8 cellular contexts compared by ENCODE assay signal in genomic region chr1:23341829-23342697, GRCh38. TPM values are rescaled to one million over a fixed set of nuclear protein-coding genes. Genes with fewer than 3 reads are reported as not detected.
DNase-seq lines count a peak whose midpoint lies in the region; ATAC-seq and TF ChIP-seq lines count a peak whose summit lies in the region.

No MANE protein-coding gene starts in this region.

- no peaks in the 10 kb centered on the region for H3K9me3 ChIP-seq in heart left ventricle
- no peaks in the 10 kb centered on the region for H3K9me3 ChIP-seq in upper lobe of right lung

- peak overlapping the region in 11 of 12 donors; percentile 73 to 95 (median 89) for H3K4me3 ChIP-seq in heart left ventricle
- H3K4me3 ChIP-seq in kidney epithelial cell (ENCODE audit: low read depth, low read length): peak overlapping the region; percentile 74
- peak overlapping the region; percentile 83 for H3K4me3 ChIP-seq in upper lobe of right lung

- no peak for ATAC-seq in heart left ventricle
- ATAC-seq in Right ventricle myocardium inferior: no peak
- ATAC-seq in activated naive CD4-positive, alpha-beta T cell treated with anti-CD3 and anti-CD28 coated beads, Interleukin-2, amount 50 U/mL, for 72 hours: no peak
- no peak for ATAC-seq in upper lobe of right lung
- ATAC-seq in HG02759 (IDR thresholded peaks at IDR 0.05; ENCODE audit: unreplicated experiment): no peak

- H3K36me3 ChIP-seq in heart left ventricle (peaks cover 0 to 15% (median 11%) of the 10 kb centered on the region in 9 donors), kidney epithelial cell (ENCODE audit: control insufficient read depth, insufficient read depth, low read length) (no peaks in the 10 kb centered on the region), upper lobe of right lung (peaks cover 9% of the 10 kb centered on the region)

- WGBS in heart left ventricle, 4 donors: 16 to 19% (median 17%) methylated on average over 10 of the region's 10 CpGs

- peak overlapping the region in 3 of 12 donors; percentile 1 to 99 (median 95) for H3K27ac ChIP-seq in heart left ventricle
- no peak overlapping the region for H3K27ac ChIP-seq in upper lobe of right lung

- H3K9me3 Mint-ChIP-seq in activated naive CD4-positive, alpha-beta T cell treated with anti-CD3 and anti-CD28 coated beads, Interleukin-2, amount 50 U/mL, for 72 hours: no peaks in the 10 kb centered on the region

- H3K4me1 ChIP-seq in heart left ventricle (peaks cover 0 to 67% (median 53%) of the 10 kb centered on the region in 12 donors), upper lobe of right lung (peaks cover 46% of the 10 kb centered on the region)

- no peaks in the 10 kb centered on the region for H3K27me3 ChIP-seq in heart left ventricle
- no peaks in the 10 kb centered on the region for H3K27me3 ChIP-seq in kidney epithelial cell (ENCODE audit: control insufficient read depth, insufficient read depth, low read length)
- H3K27me3 ChIP-seq in upper lobe of right lung: no peaks in the 10 kb centered on the region

- TF ChIP-seq CTCF in heart left ventricle (IDR thresholded peaks at IDR 0.05) (no peak), kidney epithelial cell (IDR thresholded peaks at IDR 0.05; ENCODE audit: insufficient read depth, low read length, poor library complexity, severe bottlenecking) (no peak), upper lobe of right lung (IDR thresholded peaks at IDR 0.05) (no peak)

- H3K36me3 Mint-ChIP-seq in activated naive CD4-positive, alpha-beta T cell treated with anti-CD3 and anti-CD28 coated beads, Interleukin-2, amount 50 U/mL, for 72 hours: peaks cover 33 to 36% of the 10 kb centered on the region in 2 donors

- H3K27ac Mint-ChIP-seq in activated naive CD4-positive, alpha-beta T cell treated with anti-CD3 and anti-CD28 coated beads, Interleukin-2, amount 50 U/mL, for 72 hours: peak overlapping the region; percentile 91 to 98

- DNase-seq in heart left ventricle (no peak), Right ventricle myocardium inferior (ENCODE audit: missing footprints) (no peak), kidney epithelial cell (ENCODE audit: low read depth) (no peak), upper lobe of right lung (no peak), retina (no peak), NCI-H226 (no peak)
- DNase-seq in activated naive CD4-positive, alpha-beta T cell treated with anti-CD3 and anti-CD28 coated beads, Interleukin-2, amount 50 U/mL, for 72 hours (ENCODE audit: low spot score in 2 of 2): no peak

- no peak for TF ChIP-seq POLR2A in heart left ventricle (IDR thresholded peaks at IDR 0.05)

- intact Hi-C loops in heart left ventricle (cut with DNase I): loop anchor here in 4 of 10 donors (5.0 to 10.0 kb wide), 6 partner anchors 60 to 193 kb away; partner anchors contain the start of genes ASAP3 (in 2 of the 4), E2F2 (in 1 of the 4) and TCEA3 (in 1 of the 4)
- intact Hi-C loops in Right ventricle myocardium inferior (cut with DNase I): loop anchor here (10.0 kb wide), 1 partner anchor 193 kb away; the partner anchor contains the start of gene E2F2
- intact Hi-C loops in upper lobe of right lung (cut with DNase I): no loop called here

RNA-seq across cellular contexts. Expression of gene HNRNPR, which starts 2.0 kb away (rescaled TPM):
- total RNA-seq in heart left ventricle: 10 to 100 TPM; 38.0 to 83.5 (median 69.2) TPM
- polyA plus RNA-seq in heart left ventricle: 10 to 100 TPM; 39.8 to 96.1 TPM
- 59.3 TPM for total RNA-seq in Right ventricle myocardium inferior
- 100 to 1,000 TPM; 175 to 177 TPM for total RNA-seq in activated naive CD4-positive, alpha-beta T cell treated with anti-CD3 and anti-CD28 coated beads, Interleukin-2, amount 50 U/mL, for 72 hours
- 75.7 and 82.2 TPM in 2 replicates for total RNA-seq in kidney epithelial cell
- 85.2 TPM for total RNA-seq in upper lobe of right lung

RNA-seq across cellular contexts. Expression of gene ZNF436, which starts 27.6 kb away (rescaled TPM):
- 10 to 100 TPM in 6 of 9 donors, 1 to 10 TPM in 3; 8.1 to 29.8 (median 14.2) TPM for total RNA-seq in heart left ventricle
- 1 to 10 TPM; 3.1 to 4.9 TPM for polyA plus RNA-seq in heart left ventricle
- total RNA-seq in Right ventricle myocardium inferior: 13.4 TPM
- total RNA-seq in activated naive CD4-positive, alpha-beta T cell treated with anti-CD3 and anti-CD28 coated beads, Interleukin-2, amount 50 U/mL, for 72 hours: 1 to 10 TPM; 7.6 to 8.2 TPM
- total RNA-seq in kidney epithelial cell: 7.3 and 11.7 TPM in 2 replicates
- 10.9 TPM for total RNA-seq in upper lobe of right lung
